Comparison of ENCODE assay signal across 8 cellular contexts in the genomic region with DNA sequence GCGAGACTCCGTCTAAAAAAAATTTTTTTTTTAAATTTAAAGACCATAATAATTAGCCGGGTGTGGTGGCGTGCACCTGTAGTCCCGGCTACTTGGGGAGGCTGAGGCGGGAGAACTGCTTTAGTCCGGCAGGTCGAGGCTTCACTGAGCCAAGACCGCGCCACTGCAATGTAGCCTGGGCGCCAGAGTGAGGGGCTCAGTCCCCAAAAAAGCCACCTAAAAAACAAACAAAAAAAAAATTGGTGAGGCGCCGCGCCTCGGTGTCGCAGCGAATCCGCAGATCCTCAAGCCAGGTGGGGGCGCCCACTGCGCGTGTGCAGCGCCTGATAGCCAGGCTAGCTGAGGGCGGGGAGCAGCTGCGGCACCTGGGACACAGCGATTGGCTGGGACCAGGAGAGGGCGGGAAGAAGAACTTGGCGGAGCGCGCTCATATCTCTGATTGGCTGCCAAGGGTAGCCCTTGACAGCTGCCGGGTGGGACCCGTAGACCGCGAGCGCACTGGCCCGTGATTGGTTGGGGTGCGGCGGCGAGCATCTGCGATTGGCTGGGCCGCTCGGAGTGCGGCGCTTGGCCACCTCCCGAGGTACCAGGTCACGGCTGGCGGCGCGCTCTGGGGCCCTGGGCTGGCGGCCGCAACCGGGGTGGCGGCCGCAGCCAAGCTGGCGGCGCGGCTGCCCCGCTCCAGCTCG. TPM values are rescaled to one million over a fixed set of nuclear protein-coding genes. Genes with fewer than 3 reads are reported as not detected.
DNase-seq lines count a peak whose midpoint lies in the region; ATAC-seq and TF ChIP-seq lines count a peak whose summit lies in the region.

No MANE protein-coding gene starts in this region.

- TF ChIP-seq CTCF in GM23338 (conservative IDR thresholded peaks at IDR 0.05; ENCODE audit: low read depth in 2 of 2) (peak; percentile 69 to 97), PC-3 (conservative IDR thresholded peaks at IDR 0.05; ENCODE audit: low read depth, low read length) (peak; percentile 62)

- H3K36me3 ChIP-seq in GM23338 (ENCODE audit: insufficient read depth), result no peaks in the 10 kb centered on the region
- H3K36me3 ChIP-seq in Karpas-422 (ENCODE audit: insufficient read depth, low read length), result no peaks in the 10 kb centered on the region
- H3K36me3 ChIP-seq in PC-3 (ENCODE audit: low read depth, low read length), result no peaks in the 10 kb centered on the region

- peaks cover 31% of the 10 kb centered on the region for H3K4me1 ChIP-seq in GM23338 (ENCODE audit: insufficient read depth)
- H3K4me1 ChIP-seq in Karpas-422 (ENCODE audit: low read length), result peaks cover 3% of the 10 kb centered on the region
- H3K4me1 ChIP-seq in PC-3 (ENCODE audit: insufficient read depth, low read length), result peaks cover 8% of the 10 kb centered on the region

- no peaks in the 10 kb centered on the region for H3K79me2 ChIP-seq in GM23338 (replicated peaks; ENCODE audit: insufficient read depth)
- no peaks in the 10 kb centered on the region for H3K79me2 ChIP-seq in Karpas-422 (ENCODE audit: low read length)
- H3K79me2 ChIP-seq in PC-3 (ENCODE audit: low read length), result 0 out of 2 replicates have a peak, but pooled peaks cover 3% of the 10 kb centered on the region

- H3F3A ChIP-seq in GM23338 (replicated peaks; ENCODE audit: low read depth), result peaks cover 19% of the 10 kb centered on the region
- no peaks in the 10 kb centered on the region for H3F3A ChIP-seq in PC-3 (ENCODE audit: low read length, unreplicated experiment)

- H3K4me3 Mint-ChIP-seq in GM23338, result peak overlapping the region; percentile 57
- peak overlapping the region; percentile 75 for H3K4me3 Mint-ChIP-seq in natural killer cell treated with Interleukin-12 subunit alpha and Interleukin-12 subunit beta and Interleukin-15 and Interleukin-18, amount 100 ng/mL, for 72 hours
- H3K4me3 Mint-ChIP-seq in stimulated activated naive B cell treated with anti-CD40 and anti-IgM and Interleukin-4, amounts not matched to agents 10 μg/mL and 1 μg/mL and 100 μg/mL, for 72 hours, result peak overlapping the region; percentile 74 to 76

- no peak overlapping the region for H3K27ac ChIP-seq in GM23338 (ENCODE audit: low read depth)
- H3K27ac ChIP-seq in Karpas-422 (ENCODE audit: low read length), result no peak overlapping the region
- H3K27ac ChIP-seq in PC-3 (ENCODE audit: low read length), result no peak overlapping the region

- H3K4me3 ChIP-seq in GM23338 (no peak overlapping the region), Karpas-422 (ENCODE audit: low read length) (no peak overlapping the region), PC-3 (ENCODE audit: low read length) (peak overlapping the region; percentile 59)

- peak; percentile 40 for TF ChIP-seq POLR2A in erythroblast (IDR thresholded peaks at IDR 0.05; ENCODE audit: low read length)

- H2AFZ ChIP-seq in GM23338 (no peak overlapping the region), Karpas-422 (ENCODE audit: low read length) (no peak overlapping the region), PC-3 (ENCODE audit: low read length) (peak overlapping the region; percentile 57; the same call in 1 of the 2 replicates)

- POLR2A ChIA-PET in PC-3 (lab: Charles Lee; ENCODE audit: unreplicated experiment), result interaction anchor here (0.6 to 1.2 kb wide), 3 partner anchors 16 to 1043 kb away, joined by 3 to 10 read pairs (median 5); partner anchors contain the start of gene TNFRSF12A

- no peaks in the 10 kb centered on the region for H3K9me3 Mint-ChIP-seq in GM23338
- H3K9me3 Mint-ChIP-seq in natural killer cell treated with Interleukin-12 subunit alpha and Interleukin-12 subunit beta and Interleukin-15 and Interleukin-18, amount 100 ng/mL, for 72 hours, result no peaks in the 10 kb centered on the region
- no peaks in the 10 kb centered on the region for H3K9me3 Mint-ChIP-seq in stimulated activated naive B cell treated with anti-CD40 and anti-IgM and Interleukin-4, amounts not matched to agents 10 μg/mL and 1 μg/mL and 100 μg/mL, for 72 hours

- DNase-seq in Daoy (ENCODE audit: low read depth) (peak; percentile 98), GM23338 (ENCODE audit: low spot score) (peak; percentile 100), Karpas-422 (peak; percentile 100), PC-3 (peak; percentile 97), activated T-cell treated with anti-CD3 and anti-CD28 coated beads for 4 hours (peak; percentile 88), erythroblast (lab: John Stamatoyannopoulos, UW) (peak; percentile 100)
- peak; percentile 99 for DNase-seq in natural killer cell treated with Interleukin-12 subunit alpha and Interleukin-12 subunit beta and Interleukin-15 and Interleukin-18, amount 100 ng/mL, for 72 hours (ENCODE audit: low spot score)
- DNase-seq in stimulated activated naive B cell treated with anti-CD40 and anti-IgM and Interleukin-4, amounts not matched to agents 10 μg/mL and 1 μg/mL and 100 μg/mL, for 72 hours, result peak; percentile 98

- H4K20me1 ChIP-seq in GM23338 (replicated peaks; ENCODE audit: insufficient read depth) (no peaks in the 10 kb centered on the region), Karpas-422 (ENCODE audit: insufficient read depth, low read depth, low read length) (no peaks in the 10 kb centered on the region), PC-3 (ENCODE audit: low read length) (no peaks in the 10 kb centered on the region)

- H3K36me3 Mint-ChIP-seq in GM23338 (ENCODE audit: low read depth), result peaks cover 13% of the 10 kb centered on the region
- H3K36me3 Mint-ChIP-seq in natural killer cell treated with Interleukin-12 subunit alpha and Interleukin-12 subunit beta and Interleukin-15 and Interleukin-18, amount 100 ng/mL, for 72 hours, result no peaks in the 10 kb centered on the region
- H3K36me3 Mint-ChIP-seq in stimulated activated naive B cell treated with anti-CD40 and anti-IgM and Interleukin-4, amounts not matched to agents 10 μg/mL and 1 μg/mL and 100 μg/mL, for 72 hours, result no peaks in the 10 kb centered on the region

- H3K27me3 ChIP-seq in GM23338 (ENCODE audit: insufficient read depth) (no peaks in the 10 kb centered on the region), Karpas-422 (ENCODE audit: low read length) (no peaks in the 10 kb centered on the region), PC-3 (ENCODE audit: low read length) (no peaks in the 10 kb centered on the region)

- peak; percentile 73 for ATAC-seq in GM23338
- ATAC-seq in PC-3, result peak; percentile 96
- peak; percentile 99 for ATAC-seq in natural killer cell treated with Interleukin-12 subunit alpha and Interleukin-12 subunit beta and Interleukin-15 and Interleukin-18, amount 100 ng/mL, for 72 hours
- ATAC-seq in stimulated activated naive B cell treated with anti-CD40 and anti-IgM and Interleukin-4, amounts not matched to agents 10 μg/mL and 1 μg/mL and 100 μg/mL, for 72 hours (replicated peaks), result peak; percentile 99

- H3K27me3 Mint-ChIP-seq in GM23338 (ENCODE audit: insufficient read depth, low read depth, poor library complexity), result peaks cover 16% of the 10 kb centered on the region
- H3K27me3 Mint-ChIP-seq in natural killer cell treated with Interleukin-12 subunit alpha and Interleukin-12 subunit beta and Interleukin-15 and Interleukin-18, amount 100 ng/mL, for 72 hours, result no peaks in the 10 kb centered on the region
- peaks cover 16 to 20% of the 10 kb centered on the region in 2 donors for H3K27me3 Mint-ChIP-seq in stimulated activated naive B cell treated with anti-CD40 and anti-IgM and Interleukin-4, amounts not matched to agents 10 μg/mL and 1 μg/mL and 100 μg/mL, for 72 hours

- no peak overlapping the region for H3K4me2 ChIP-seq in GM23338
- H3K4me2 ChIP-seq in Karpas-422 (ENCODE audit: low read depth, low read length, poor library complexity, severe bottlenecking), result no peak overlapping the region
- peak overlapping the region; percentile 78 for H3K4me2 ChIP-seq in PC-3 (ENCODE audit: low read length)

- BruUV-seq in PC-3 (replicated peaks; lab: Mats Ljungman, UMichigan), result no TSS peak

- intact Hi-C loops in PC-3 (cut with micrococcal nuclease), result loop anchor here (2.0 kb wide), 1 partner anchor 25 kb away; no protein-coding TSS in a partner anchor

- CTCF ChIA-PET in PC-3 (lab: Charles Lee), result interaction anchor here (0.9 to 1.5 kb wide), 2 partner anchors 24 to 28 kb away, joined by 3 to 14 read pairs; no protein-coding TSS in a partner anchor

- H3K9me3 ChIP-seq in Karpas-422 (ENCODE audit: low read length) (no peaks in the 10 kb centered on the region), PC-3 (ENCODE audit: low read length) (no peaks in the 10 kb centered on the region)

- no peak overlapping the region for H3K27ac Mint-ChIP-seq in GM23338
- peak overlapping the region in 1 of 2 donors; percentile 37 for H3K27ac Mint-ChIP-seq in natural killer cell treated with Interleukin-12 subunit alpha and Interleukin-12 subunit beta and Interleukin-15 and Interleukin-18, amount 100 ng/mL, for 72 hours
- no peak overlapping the region for H3K27ac Mint-ChIP-seq in stimulated activated naive B cell treated with anti-CD40 and anti-IgM and Interleukin-4, amounts not matched to agents 10 μg/mL and 1 μg/mL and 100 μg/mL, for 72 hours

- H3K4me1 Mint-ChIP-seq in GM23338, result peaks cover 32% of the 10 kb centered on the region
- H3K4me1 Mint-ChIP-seq in natural killer cell treated with Interleukin-12 subunit alpha and Interleukin-12 subunit beta and Interleukin-15 and Interleukin-18, amount 100 ng/mL, for 72 hours (ENCODE audit: low read depth in 2 of 2), result peaks cover 11 to 20% of the 10 kb centered on the region in 2 donors
- peaks cover 23 to 27% of the 10 kb centered on the region in 2 donors for H3K4me1 Mint-ChIP-seq in stimulated activated naive B cell treated with anti-CD40 and anti-IgM and Interleukin-4, amounts not matched to agents 10 μg/mL and 1 μg/mL and 100 μg/mL, for 72 hours

- H3K9ac ChIP-seq in Karpas-422 (ENCODE audit: low read length), result no peak overlapping the region
- no peak overlapping the region for H3K9ac ChIP-seq in PC-3 (ENCODE audit: low read length)

- H3K9me2 ChIP-seq in GM23338 (ENCODE audit: insufficient read depth), result no peaks in the 10 kb centered on the region
- no peaks in the 10 kb centered on the region for H3K9me2 ChIP-seq in Karpas-422 (replicated peaks; ENCODE audit: insufficient read depth, low read length)
- no peaks in the 10 kb centered on the region for H3K9me2 ChIP-seq in PC-3 (replicated peaks; ENCODE audit: low read length)

RNA-seq across cellular contexts. Expression of gene CLDN9, which starts 9.0 kb away (rescaled TPM):
- total RNA-seq in Daoy (2014; rRNA removed; shearing (Covaris generic)), result not detected in 2 replicates
- total RNA-seq in GM23338 (2014; rRNA removed; shearing (Covaris generic)), result 1.0 and 3.0 TPM in 2 replicates
- 1.3 and 1.8 TPM in 2 replicates for polyA plus RNA-seq in GM23338 (2016; fragmentation: Nextera tagmentation; extraction: Ambion mirVana)
- total RNA-seq in Karpas-422 (2014; rRNA removed; shearing (Covaris generic); ENCODE audit: low replicate concordance), result not detected in 2 replicates
- total RNA-seq in PC-3 (2014; rRNA removed), result 0.33 and 1.2 TPM in 2 replicates
- total RNA-seq in natural killer cell treated with Interleukin-12 subunit alpha and Interleukin-12 subunit beta and Interleukin-15 and Interleukin-18, amount 100 ng/mL, for 72 hours, result under 1 TPM in 1 of 2 donors, not detected in 1; 0.47 TPM

RNA-seq across cellular contexts. Expression of gene CLDN6, which starts 14.3 kb away (rescaled TPM):
- not detected in 2 replicates for total RNA-seq in Daoy (2014; rRNA removed; shearing (Covaris generic))
- 961 and 1,028 TPM in 2 replicates for total RNA-seq in GM23338 (2014; rRNA removed; shearing (Covaris generic))
- 537 and 551 TPM in 2 replicates for polyA plus RNA-seq in GM23338 (2016; fragmentation: Nextera tagmentation; extraction: Ambion mirVana)
- not detected in 2 replicates for total RNA-seq in Karpas-422 (2014; rRNA removed; shearing (Covaris generic); ENCODE audit: low replicate concordance)
- total RNA-seq in PC-3 (2014; rRNA removed), result not detected in 2 replicates
- not detected for total RNA-seq in natural killer cell treated with Interleukin-12 subunit alpha and Interleukin-12 subunit beta and Interleukin-15 and Interleukin-18, amount 100 ng/mL, for 72 hours

RNA-seq across cellular contexts. Expression of gene TNFRSF12A, which starts 16.4 kb away (rescaled TPM):
- total RNA-seq in Daoy (2014; rRNA removed; shearing (Covaris generic)), result 307 and 390 TPM in 2 replicates
- total RNA-seq in GM23338 (2014; rRNA removed; shearing (Covaris generic)), result 78.0 and 100.0 TPM in 2 replicates
- 152 and 155 TPM in 2 replicates for polyA plus RNA-seq in GM23338 (2016; fragmentation: Nextera tagmentation; extraction: Ambion mirVana)
- 4.9 and 9.4 TPM in 2 replicates for total RNA-seq in Karpas-422 (2014; rRNA removed; shearing (Covaris generic); ENCODE audit: low replicate concordance)
- 667 and 713 TPM in 2 replicates for total RNA-seq in PC-3 (2014; rRNA removed)
- 1 to 10 TPM; 6.4 to 6.5 TPM for total RNA-seq in natural killer cell treated with Interleukin-12 subunit alpha and Interleukin-12 subunit beta and Interleukin-15 and Interleukin-18, amount 100 ng/mL, for 72 hours

RNA-seq across cellular contexts. Expression of gene HCFC1R1, which starts 20.0 kb away (rescaled TPM):
- total RNA-seq in Daoy (2014; rRNA removed; shearing (Covaris generic)), result 1.8 and 4.7 TPM in 2 replicates
- 17.5 and 30.2 TPM in 2 replicates for total RNA-seq in GM23338 (2014; rRNA removed; shearing (Covaris generic))
- polyA plus RNA-seq in GM23338 (2016; fragmentation: Nextera tagmentation; extraction: Ambion mirVana), result 192 and 211 TPM in 2 replicates
- 51.7 and 67.8 TPM in 2 replicates for total RNA-seq in Karpas-422 (2014; rRNA removed; shearing (Covaris generic); ENCODE audit: low replicate concordance)
- 56.4 and 56.6 TPM in 2 replicates for total RNA-seq in PC-3 (2014; rRNA removed)
- total RNA-seq in natural killer cell treated with Interleukin-12 subunit alpha and Interleukin-12 subunit beta and Interleukin-15 and Interleukin-18, amount 100 ng/mL, for 72 hours, result 10 to 100 TPM; 14.3 to 18.4 TPM

RNA-seq across cellular contexts. Expression of gene THOC6, which starts 20.1 kb away (rescaled TPM):
- total RNA-seq in Daoy (2014; rRNA removed; shearing (Covaris generic)), result 24.0 and 25.5 TPM in 2 replicates
- total RNA-seq in GM23338 (2014; rRNA removed; shearing (Covaris generic)), result 71.4 and 86.6 TPM in 2 replicates
- polyA plus RNA-seq in GM23338 (2016; fragmentation: Nextera tagmentation; extraction: Ambion mirVana), result 90.6 and 96.1 TPM in 2 replicates
- 20.0 and 35.8 TPM in 2 replicates for total RNA-seq in Karpas-422 (2014; rRNA removed; shearing (Covaris generic); ENCODE audit: low replicate concordance)
- total RNA-seq in PC-3 (2014; rRNA removed), result 40.3 and 47.3 TPM in 2 replicates
- total RNA-seq in natural killer cell treated with Interleukin-12 subunit alpha and Interleukin-12 subunit beta and Interleukin-15 and Interleukin-18, amount 100 ng/mL, for 72 hours, result 10 to 100 TPM; 33.6 to 58.8 TPM

Comparison
In these comparisons a context has a peak if more than half of its experiments do, and no peak if none do; other contexts are left out.
1. RNA of gene CLDN6, which starts 14.3 kb away (total RNA-seq): 961 to 1,028 TPM in GM23338; not detected in natural killer cell treated with Interleukin-12 subunit alpha and Interleukin-12 subunit beta and Interleukin-15 and Interleukin-18, amount 100 ng/mL, for 72 hours, not detected in PC-3, not detected in Daoy and not detected in Karpas-422; every median in the first group is over 100 times any median in the second.
2. Peak in every context shown above with its lines, with median percentiles within 50 percentile points of each other: DNase-seq, ATAC-seq and H3K4me3 Mint-ChIP-seq.